ENCODE assay signal across 19 cellular contexts in genomic region chr11:9823887-9824385, GRCh38.
DNase-seq lines count a peak whose midpoint lies in the region; ATAC-seq, FAIRE-seq and TF ChIP-seq lines count a peak whose summit lies in the region.
"Had no signal": no experiment of that assay in that cellular context is flagged by ENCODE, and none has a peak within 500 bp of the region (broad histone marks: within the 10 kb centered on the region; RNA-seq: fewer than 3 reads in every experiment).

No MANE protein-coding gene starts in this region.

- POLR2A ChIA-PET in Caco-2 (lab: Charles Lee) (no interaction called here), K562 (lab: Yijun Ruan, JAX) (no interaction called here)

- TF ChIP-seq EP300 in K562 (IDR thresholded peaks at IDR 0.05; ENCODE audit: low read length) = no peak

- no peaks in the 10 kb centered on the region for H3K9me3 Mint-ChIP-seq in Caco-2 (ENCODE audit: unreplicated experiment)
- no peaks in the 10 kb centered on the region for H3K9me3 Mint-ChIP-seq in HFFc6
- H3K9me3 Mint-ChIP-seq: CD4-positive, alpha-beta memory T cell had no signal

- no peak overlapping the region for H2AFZ ChIP-seq in K562 (ENCODE audit: low read depth, low read length)

- no peak for TF ChIP-seq RAD21 in K562 (CRISPR knock-in tag; conservative IDR thresholded peaks at IDR 0.05 in 1 of 2, IDR thresholded peaks at IDR 0.05 in 1 of 2)

- H3K36me3 Mint-ChIP-seq in Caco-2 (ENCODE audit: insufficient read depth, unreplicated experiment) (peaks cover 58% of the 10 kb centered on the region), HFFc6 (ENCODE audit: low read depth) (peaks cover 21% of the 10 kb centered on the region)

- peaks cover 42% of the 10 kb centered on the region for H3K4me1 ChIP-seq in Caco-2
- no peaks in the 10 kb centered on the region for H3K4me1 ChIP-seq in K562 (replicated peaks in 1 of 2; ENCODE audit: control insufficient read depth in 2 of 2, insufficient read depth in 2 of 2, low read length in 2 of 2)
- peaks cover 22% of the 10 kb centered on the region for H3K4me1 ChIP-seq in mesodermal cell (ENCODE audit: control insufficient read depth, insufficient read depth, low read length, poor library complexity, severe bottlenecking)
- H3K4me1 ChIP-seq: BLaER1 had no signal

- BruUV-seq in Caco-2 (replicated peaks; lab: Mats Ljungman, UMichigan) (no TSS peak), K562 (replicated peaks; lab: Mats Ljungman, UMichigan) (no TSS peak)

- no peak for DNase-seq in Caco-2
- DNase-seq in HFFc6 = no peak
- DNase-seq in K562 (ENCODE audit: extremely low read depth in 1 of 4, low spot score in 3 of 4) = no peak
- no peak for DNase-seq in NCI-H1105 treated with DMSO at 0.1 percent for 48 hours (lab: John Stamatoyannopoulos, UW)
- no peak for DNase-seq in effector CD4-positive, alpha-beta T cell
- DNase-seq: Calu3; CD4-positive, alpha-beta memory T cell; EL; GOT3; NCI-H1048; NCI-H146; NCI-H2029 treated with DMSO at 0.1 percent for 48 hours; NCI-H2171 treated with DMSO at 0.1 percent for 48 hours; NCI-H446 treated with DMSO at 0.1 percent for 48 hours had no signal

- no peaks in the 10 kb centered on the region for H4K20me1 ChIP-seq in K562 (replicated peaks; ENCODE audit: control insufficient read depth, insufficient read depth, low read length)
- H4K20me1 ChIP-seq: BLaER1 had no signal

- H3K36me3 ChIP-seq in Caco-2 (ENCODE audit: control insufficient read depth, insufficient read depth, low read length) (no peaks in the 10 kb centered on the region), K562 (ENCODE audit: control insufficient read depth, insufficient read depth, low read length) (no peaks in the 10 kb centered on the region), mesodermal cell (ENCODE audit: control insufficient read depth, insufficient read depth, low read length) (no peaks in the 10 kb centered on the region)
- H3K36me3 ChIP-seq: BLaER1 had no signal

- no peak overlapping the region for H3K4me2 ChIP-seq in K562 (ENCODE audit: insufficient read depth, low read length)
- H3K4me2 ChIP-seq: BLaER1 had no signal

- H3K27me3 ChIP-seq in Caco-2 (replicated peaks; ENCODE audit: control insufficient read depth, insufficient read depth, low read length) (no peaks in the 10 kb centered on the region), K562 (ENCODE audit: control insufficient read depth in 2 of 2, insufficient read depth in 2 of 2, low read length in 2 of 2) (no peaks in the 10 kb centered on the region; a peak in 1 of 5 replicates)
- H3K27me3 ChIP-seq: BLaER1 had no signal

- H3K27ac ChIP-seq in K562 (ENCODE audit: extremely low read depth, low read depth, low read length) (no peak overlapping the region), mesodermal cell (ENCODE audit: low read depth, low read length, severe bottlenecking) (peak overlapping the region; percentile 20)
- H3K27ac ChIP-seq: BLaER1 had no signal

- 1% methylated on average over 5 of the region's 5 CpGs for whole genome bisulfite sequencing in K562 (ENCODE audit: insufficient coverage, low coverage, missing lambda C conversion rate)
- WGBS in mesodermal cell (ENCODE audit: insufficient coverage in 2 of 2), 2 experiments = 93 to 100% methylated on average over 2 of the region's 5 CpGs

- no peak for ATAC-seq in K562
- ATAC-seq in GM21447 (IDR thresholded peaks at IDR 0.05; ENCODE audit: unreplicated experiment) = no peak
- ATAC-seq: Right ventricle myocardium inferior had no signal

- no peak for FAIRE-seq in K562 (lab: Jason Lieb, UNC)
- FAIRE-seq: RCC 7860 had no signal

- no peak overlapping the region for H3K9ac ChIP-seq in K562 (ENCODE audit: insufficient read depth in 1 of 2, low read depth in 2 of 2, low read length in 2 of 2)
- H3K9ac ChIP-seq: BLaER1 had no signal

- no peaks in the 10 kb centered on the region for H3K79me2 ChIP-seq in K562 (ENCODE audit: control insufficient read depth, insufficient read depth, low read length)

- in situ Hi-C loops in K562 (cut with MboI) = no loop called here

- no peaks in the 10 kb centered on the region for H3K9me1 ChIP-seq in K562 (ENCODE audit: control insufficient read depth, insufficient read depth, low read length)

- H3K27me3 Mint-ChIP-seq in Caco-2 (ENCODE audit: insufficient read depth, unreplicated experiment) (no peaks in the 10 kb centered on the region), HFFc6 (ENCODE audit: insufficient read depth) (no peaks in the 10 kb centered on the region)
- H3K27me3 Mint-ChIP-seq: CD4-positive, alpha-beta memory T cell had no signal

- H3K27ac Mint-ChIP-seq in Caco-2 (ENCODE audit: unreplicated experiment) (peak overlapping the region; percentile 9), HFFc6 (peak overlapping the region; percentile 15)

- H3K4me3 Mint-ChIP-seq in Caco-2 (ENCODE audit: unreplicated experiment) = no peak overlapping the region
- H3K4me3 Mint-ChIP-seq in HFFc6 = no peak overlapping the region
- H3K4me3 Mint-ChIP-seq: CD4-positive, alpha-beta memory T cell had no signal

- no peak for TF ChIP-seq POLR2A in K562 (conservative IDR thresholded peaks at IDR 0.05)

- no peaks in the 10 kb centered on the region for H3K9me3 ChIP-seq in Caco-2
- H3K9me3 ChIP-seq in K562 (replicated peaks; ENCODE audit: control insufficient read depth, insufficient read depth, low read depth, low read length) = no peaks in the 10 kb centered on the region
- H3K9me3 ChIP-seq in mesodermal cell (ENCODE audit: control insufficient read depth, low read length) = no peaks in the 10 kb centered on the region
- H3K9me3 ChIP-seq: BLaER1 had no signal

- CTCF ChIA-PET in Caco-2 (lab: Charles Lee) = no interaction called here
- CTCF ChIA-PET in K562 (lab: Yijun Ruan, JAX; ENCODE audit: low intra/inter-chr PET ratio) = no interaction called here

- H3K4me1 Mint-ChIP-seq in Caco-2 (ENCODE audit: low read depth, unreplicated experiment) (peaks cover 48% of the 10 kb centered on the region), HFFc6 (ENCODE audit: low read depth) (peaks cover 78% of the 10 kb centered on the region)
- H3K4me1 Mint-ChIP-seq: CD4-positive, alpha-beta memory T cell had no signal

- H3K4me3 ChIP-seq in Caco-2 (ENCODE audit: low read depth, low read length) (no peak overlapping the region), K562 (no peak overlapping the region), mesodermal cell (ENCODE audit: extremely low read depth, insufficient read depth, low read length, poor library complexity, severe bottlenecking) (no peak overlapping the region)
- H3K4me3 ChIP-seq: BLaER1 had no signal

- TF ChIP-seq CTCF in Caco-2 (IDR thresholded peaks at IDR 0.05; ENCODE audit: insufficient read depth in 1 of 2, low read depth in 1 of 2, low read length in 1 of 2, severe bottlenecking in 1 of 2, unreplicated experiment in 1 of 2) (no peak), HFFc6 (IDR thresholded peaks at IDR 0.05) (no peak), K562 (IDR thresholded peaks at IDR 0.05 in 2 of 3, conservative IDR thresholded peaks at IDR 0.05 in 1 of 3; ENCODE audit: insufficient read depth in 2 of 3, low read depth in 1 of 3, low read length in 3 of 3) (no peak)

- intact Hi-C loops in Caco-2 (cut with micrococcal nuclease; ENCODE audit: unreplicated experiment) = loop anchor here (10.0 kb wide), 1 partner anchor 69 kb away; no protein-coding TSS in a partner anchor
- intact Hi-C loops in K562 (cut with micrococcal nuclease) = no loop called here

TF ChIP-seq in K562, 482 proteins besides CTCF, POLR2A, EP300 and RAD21 (continues in another document):
- no peak for TF ChIP-seq NFIX (CRISPR knock-in tag; IDR thresholded peaks at IDR 0.05; ENCODE audit: low read depth)
- no peak for TF ChIP-seq ZNF253 (CRISPR knock-in tag; conservative IDR thresholded peaks at IDR 0.05)
- no peak for TF ChIP-seq NCOA1 (IDR thresholded peaks at IDR 0.05; ENCODE audit: low read depth)
- TF ChIP-seq MAZ (CRISPR knock-in tag; conservative IDR thresholded peaks at IDR 0.05 in 1 of 2, IDR thresholded peaks at IDR 0.05 in 1 of 2) = no peak
- TF ChIP-seq ZNF143 (CRISPR knock-in tag; IDR thresholded peaks at IDR 0.05) = no peak
- TF ChIP-seq FOXJ2 (tag; IDR thresholded peaks at IDR 0.05) = no peak
- no peak for TF ChIP-seq ZNF696 (CRISPR knock-in tag; conservative IDR thresholded peaks at IDR 0.05)
- TF ChIP-seq HDAC2 (IDR thresholded peaks at IDR 0.05) = no peak
- TF ChIP-seq POLR3A (IDR thresholded peaks at IDR 0.05; ENCODE audit: borderline replicate concordance, extremely low read depth, insufficient read depth, insufficient read length) = no peak
- no peak for TF ChIP-seq PTRF (tag; IDR thresholded peaks at IDR 0.05)
- TF ChIP-seq MTA1 (IDR thresholded peaks at IDR 0.05; ENCODE audit: borderline replicate concordance) = no peak
- TF ChIP-seq RUNX1 (IDR thresholded peaks at IDR 0.05; ENCODE audit: low read depth) = no peak
- TF ChIP-seq, protein P1, sequence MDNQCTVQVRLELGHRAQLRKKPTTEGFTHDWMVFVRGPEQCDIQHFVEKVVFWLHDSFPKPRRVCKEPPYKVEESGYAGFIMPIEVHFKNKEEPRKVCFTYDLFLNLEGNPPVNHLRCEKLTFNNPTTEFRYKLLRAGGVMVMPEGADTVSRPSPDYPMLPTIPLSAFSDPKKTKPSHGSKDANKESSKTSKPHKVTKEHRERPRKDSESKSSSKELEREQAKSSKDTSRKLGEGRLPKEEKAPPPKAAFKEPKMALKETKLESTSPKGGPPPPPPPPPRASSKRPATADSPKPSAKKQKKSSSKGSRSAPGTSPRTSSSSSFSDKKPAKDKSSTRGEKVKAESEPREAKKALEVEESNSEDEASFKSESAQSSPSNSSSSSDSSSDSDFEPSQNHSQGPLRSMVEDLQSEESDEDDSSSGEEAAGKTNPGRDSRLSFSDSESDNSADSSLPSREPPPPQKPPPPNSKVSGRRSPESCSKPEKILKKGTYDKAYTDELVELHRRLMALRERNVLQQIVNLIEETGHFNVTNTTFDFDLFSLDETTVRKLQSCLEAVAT (IDR thresholded peaks at IDR 0.05) = no peak
- TF ChIP-seq FOXA3 (CRISPR knock-in tag; conservative IDR thresholded peaks at IDR 0.05 in 1 of 2, IDR thresholded peaks at IDR 0.05 in 1 of 2) = peak in 1 of 2 experiments; percentile 70; a peak in 1 of 4 replicates
- TF ChIP-seq BMI1 (IDR thresholded peaks at IDR 0.05; ENCODE audit: low read length) = no peak
- no peak for TF ChIP-seq YY1 (IDR thresholded peaks at IDR 0.05; ENCODE audit: borderline replicate concordance in 1 of 3, control insufficient read depth in 1 of 3, extremely low read depth in 1 of 3, insufficient read depth in 3 of 3, insufficient read length in 1 of 3, insufficient replicate concordance in 2 of 3, low read depth in 1 of 3, low read length in 2 of 3)
